In genomic region chr1:156813750-156814570, GRCh38 we compare ENCODE assay signal across 8 cellular contexts. TPM values are rescaled to one million over a fixed set of nuclear protein-coding genes. Genes with fewer than 3 reads are reported as not detected.
DNase-seq lines count a peak whose midpoint lies in the region; TF ChIP-seq lines count a peak whose summit lies in the region.

No MANE protein-coding gene starts in this region.

- H3K4me3 Mint-ChIP-seq in neural progenitor cell: peak overlapping the region; percentile 61

- peak overlapping the region; percentile 58 for H3K27ac Mint-ChIP-seq in neural progenitor cell

- no peak overlapping the region for H3K9ac ChIP-seq in neural progenitor cell

- H3K4me1 ChIP-seq in neural progenitor cell: peaks cover 21% of the 10 kb centered on the region
- H3K4me1 ChIP-seq in stomach: peaks cover 15 to 31% (median 21%) of the 10 kb centered on the region in 4 donors

- TF ChIP-seq CTCF in fibroblast of the aortic adventitia (IDR thresholded peaks at IDR 0.05; ENCODE audit: insufficient read depth, low read length): peak; percentile 61
- peak; percentile 55 for TF ChIP-seq CTCF in neural progenitor cell (IDR thresholded peaks at IDR 0.05)
- TF ChIP-seq CTCF in stomach (IDR thresholded peaks at IDR 0.05): peak in 5 of 7 experiments; percentile 41 to 67 (median 59)

- intact Hi-C loops in stomach (cut with DNase I; ENCODE audit: low total_unique reads): no loop called here

- H2AFZ ChIP-seq in neural progenitor cell (replicated peaks): peak overlapping the region; percentile 91

- H3F3A ChIP-seq in neural progenitor cell (ENCODE audit: low read depth): peaks cover 9% of the 10 kb centered on the region

- DNase-seq in SIG-M5 treated with dmso at 0.1 percent for 504 hours (lab: John Stamatoyannopoulos, UW; ENCODE audit: unreplicated experiment) (peak; percentile 42), SIG-M5 (lab: John Stamatoyannopoulos, UW) (no peak), NOMO-1 treated with DMSO at 0.1 percent for 48 hours (lab: John Stamatoyannopoulos, UW; ENCODE audit: unreplicated experiment) (peak; percentile 54), fibroblast of the aortic adventitia (ENCODE audit: low read depth) (no peak), neural progenitor cell (ENCODE audit: low spot score) (peak; percentile 73), stomach (peak; percentile 72), H4 (ENCODE audit: low spot score) (no peak)
- peak; percentile 38 to 58 for DNase-seq in activated T-helper 1 cell treated with anti-CD3 and anti-CD28 coated beads, Interleukin-2, amount 50 U/mL, for 16 hours (ENCODE audit: low read depth in 1 of 2, low spot score in 1 of 2)

- peaks cover 41% of the 10 kb centered on the region for H3K4me1 Mint-ChIP-seq in neural progenitor cell

- H3K36me3 Mint-ChIP-seq in neural progenitor cell: no peaks in the 10 kb centered on the region

- 8 to 23% (median 10%) methylated on average over 26 to 60 of the region's 60 CpGs for WGBS in stomach, 5 donors

- H3K9me3 Mint-ChIP-seq in neural progenitor cell: no peaks in the 10 kb centered on the region

- no peaks in the 10 kb centered on the region for H3K36me3 ChIP-seq in neural progenitor cell
- no peaks in the 10 kb centered on the region for H3K36me3 ChIP-seq in stomach

- H3K9me3 ChIP-seq in neural progenitor cell (ENCODE audit: low read depth) (no peaks in the 10 kb centered on the region), stomach (no peaks in the 10 kb centered on the region)

- H3K27me3 Mint-ChIP-seq in neural progenitor cell (ENCODE audit: insufficient read depth, low read depth): peaks cover 18% of the 10 kb centered on the region

- H3K27ac ChIP-seq in neural progenitor cell (no peak overlapping the region), stomach (peak overlapping the region in 4 of 5 donors; percentile 54 to 83 (median 78))

- no peak for TF ChIP-seq EP300 in stomach (IDR thresholded peaks at IDR 0.05)

- no peaks in the 10 kb centered on the region for H4K20me1 ChIP-seq in neural progenitor cell (ENCODE audit: low read depth)

- H3K4me3 ChIP-seq in fibroblast of the aortic adventitia (ENCODE audit: low read depth, low read length) (peak overlapping the region; percentile 31), neural progenitor cell (peak overlapping the region; percentile 40), stomach (peak overlapping the region; percentile 42 to 53 (median 46))

- no peaks in the 10 kb centered on the region for H3K79me2 ChIP-seq in neural progenitor cell (ENCODE audit: low read depth)

- TF ChIP-seq POLR2A in stomach (IDR thresholded peaks at IDR 0.05): no peak

- peak overlapping the region; percentile 80 for H3K4me2 ChIP-seq in neural progenitor cell

- peaks cover 54% of the 10 kb centered on the region for H3K27me3 ChIP-seq in neural progenitor cell
- peaks cover 0 to 17% (median 0%) of the 10 kb centered on the region in 3 donors for H3K27me3 ChIP-seq in stomach

RNA-seq across cellular contexts. Expression of gene SH2D2A, which starts 2.7 kb away (rescaled TPM):
- total RNA-seq in fibroblast of the aortic adventitia (ENCODE audit: low replicate concordance) (not detected in 2 replicates), neural progenitor cell (ENCODE audit: low replicate concordance) (1.2 TPM in 1 of 2 replicates, not detected in the other), stomach (10 to 100 TPM in 2 of 5 donors, under 1 TPM in 1, not detected in 2; 0.73 to 19.9 (median 11.6) TPM)
- polyA plus RNA-seq in stomach: 1 to 10 TPM in 2 of 3 donors, under 1 TPM in 1; 0.61 to 1.6 (median 1.4) TPM
- total RNA-seq in H4 (2014; rRNA removed; shearing (Covaris generic)): 2.5 TPM in 2 replicates

RNA-seq across cellular contexts. Expression of gene INSRR, which starts 45.0 kb away (rescaled TPM):
- total RNA-seq in fibroblast of the aortic adventitia (ENCODE audit: low replicate concordance): 0.08 TPM in 1 of 2 replicates, not detected in the other
- total RNA-seq in neural progenitor cell (ENCODE audit: low replicate concordance): not detected in 2 replicates
- under 1 TPM in 2 of 5 donors, not detected in 3; 0.18 to 0.29 TPM for total RNA-seq in stomach
- under 1 TPM; 0.15 to 0.75 (median 0.33) TPM for polyA plus RNA-seq in stomach
- not detected in 2 replicates for total RNA-seq in H4 (2014; rRNA removed; shearing (Covaris generic))

RNA-seq across cellular contexts. Expression of gene PRCC, which starts 46.6 kb away (rescaled TPM):
- total RNA-seq in fibroblast of the aortic adventitia (ENCODE audit: low replicate concordance): 28.3 and 33.8 TPM in 2 replicates
- total RNA-seq in neural progenitor cell (ENCODE audit: low replicate concordance): 30.1 and 43.1 TPM in 2 replicates
- total RNA-seq in stomach: 10 to 100 TPM; 24.0 to 93.0 (median 76.4) TPM
- polyA plus RNA-seq in stomach: 10 to 100 TPM; 39.1 to 41.9 (median 40.1) TPM
- total RNA-seq in H4 (2014; rRNA removed; shearing (Covaris generic)): 22.2 and 36.2 TPM in 2 replicates

RNA-seq across cellular contexts. Expression of gene NTRK1, which starts 46.7 kb away (rescaled TPM):
- 0.09 TPM in 1 of 2 replicates, not detected in the other for total RNA-seq in fibroblast of the aortic adventitia (ENCODE audit: low replicate concordance)
- 0.15 TPM in 1 of 2 replicates, not detected in the other for total RNA-seq in neural progenitor cell (ENCODE audit: low replicate concordance)
- total RNA-seq in stomach: under 1 TPM in 2 of 5 donors, not detected in 3; 0.87 to 0.92 TPM
- polyA plus RNA-seq in stomach: 1 to 10 TPM in 1 of 3 donors, under 1 TPM in 2; 0.23 to 1.2 (median 1.00) TPM
- total RNA-seq in H4 (2014; rRNA removed; shearing (Covaris generic)): 0.10 TPM in 1 of 2 replicates, not detected in the other

Comparison
In these comparisons a context has a peak if more than half of its experiments do, and no peak if none do; other contexts are left out.
1. DNase-seq: peak in SIG-M5 treated with dmso at 0.1 percent for 504 hours (single experiment), NOMO-1 treated with DMSO at 0.1 percent for 48 hours (single experiment), activated T-helper 1 cell treated with anti-CD3 and anti-CD28 coated beads, Interleukin-2, amount 50 U/mL, for 16 hours (2 of 2), neural progenitor cell (single experiment) and stomach (single experiment); none in SIG-M5 (single experiment), fibroblast of the aortic adventitia (single experiment) and H4 (single experiment).
2. Peak in every context shown above with its lines, with median percentiles within 50 percentile points of each other: H3K4me3 ChIP-seq and CTCF ChIP-seq.